9 cellular contexts compared by ENCODE assay signal in genomic region chr1:151832318-151832984, GRCh38. TPM values are rescaled to one million over a fixed set of nuclear protein-coding genes. Genes with fewer than 3 reads are reported as not detected.
A peak's percentile ranks its signal among the peaks of the same experiment; 100 is the strongest.
DNase-seq lines count a peak whose midpoint lies in the region; ATAC-seq and TF ChIP-seq lines count a peak whose summit lies in the region.
"Had no signal": no experiment of that assay in that cellular context is flagged by ENCODE, and none has a peak within 500 bp of the region (broad histone marks: within the 10 kb centered on the region; RNA-seq: fewer than 3 reads in every experiment).

No MANE protein-coding gene starts in this region.

- WGBS in esophagus squamous epithelium, 2 donors: 28 to 34% methylated on average over 6 to 7 of the region's 10 CpGs

- peaks cover 0 to 8% (median 0%) of the 10 kb centered on the region in 4 donors for H3K27me3 ChIP-seq in esophagus squamous epithelium

- intact Hi-C loops in esophagus squamous epithelium (cut with DNase I): no loop called here

- H3K4me1 ChIP-seq in esophagus squamous epithelium: peaks cover 14 to 69% (median 16%) of the 10 kb centered on the region in 3 donors

- TF ChIP-seq POLR2A in esophagus squamous epithelium (IDR thresholded peaks at IDR 0.05): no peak

- no peaks in the 10 kb centered on the region for H3K9me3 ChIP-seq in esophagus squamous epithelium

- DNase-seq in DMS53 treated with DMSO at 0.1 percent for 48 hours (lab: John Stamatoyannopoulos, UW; ENCODE audit: unreplicated experiment): peak; percentile 73
- peak; percentile 97 for DNase-seq in NCI-H2196 treated with DMSO at 0.1 percent for 48 hours (lab: John Stamatoyannopoulos, UW; ENCODE audit: unreplicated experiment)
- no peak for DNase-seq in esophagus squamous epithelium (lab: John Stamatoyannopoulos, UW)
- DNase-seq in pons (ENCODE audit: low spot score): peak; percentile 46
- DNase-seq in NCI-H526 (lab: John Stamatoyannopoulos, UW): no peak
- DNase-seq in activated CD4-positive, CD25-positive, alpha-beta regulatory T cell (lab: John Stamatoyannopoulos, UW): no peak

- H3K36me3 ChIP-seq in esophagus squamous epithelium: no peaks in the 10 kb centered on the region

- peak overlapping the region in 3 of 4 donors; percentile 25 to 78 (median 65) for H3K27ac ChIP-seq in esophagus squamous epithelium

- ATAC-seq in GM21360 (IDR thresholded peaks at IDR 0.05; ENCODE audit: unreplicated experiment) (no peak), HG03139 (IDR thresholded peaks at IDR 0.05; ENCODE audit: unreplicated experiment) (no peak)

- no peak for TF ChIP-seq CTCF in esophagus squamous epithelium (IDR thresholded peaks at IDR 0.05)

- no peak overlapping the region for H3K4me3 ChIP-seq in esophagus squamous epithelium

RNA-seq across cellular contexts. Expression of gene RORC, which starts 0.8 kb away (rescaled TPM):
- total RNA-seq in esophagus squamous epithelium: 10 to 100 TPM in 1 of 4 donors, 1 to 10 TPM in 2, under 1 TPM in 1; 0.75 to 11.5 (median 5.3) TPM

RNA-seq across cellular contexts. Expression of gene C2CD4D, which starts 7.2 kb away (rescaled TPM):
- total RNA-seq in esophagus squamous epithelium: under 1 TPM in 2 of 4 donors, not detected in 2; 0.22 to 0.38 TPM

RNA-seq across cellular contexts. Expression of gene THEM5, which starts 21.1 kb away (rescaled TPM):
- total RNA-seq in esophagus squamous epithelium: 1 to 10 TPM in 1 of 4 donors, under 1 TPM in 1, not detected in 2; 0.76 to 1.7 TPM
- total RNA-seq: H1 had no signal

RNA-seq across cellular contexts. Expression of gene LINGO4, which starts 27.2 kb away (rescaled TPM):
- total RNA-seq in esophagus squamous epithelium: under 1 TPM in 1 of 4 donors, not detected in 3; 0.19 TPM
- total RNA-seq: H1 had no signal

RNA-seq across cellular contexts. Expression of gene TDRKH, which starts 42.2 kb away (rescaled TPM):
- 1 to 10 TPM; 1.1 to 5.3 (median 2.3) TPM for total RNA-seq in esophagus squamous epithelium

Comparison
In these comparisons a context has a peak if more than half of its experiments do, and no peak if none do; other contexts are left out.
1. DNase-seq: peak in DMS53 treated with DMSO at 0.1 percent for 48 hours (single experiment), NCI-H2196 treated with DMSO at 0.1 percent for 48 hours (single experiment) and pons (single experiment); none in esophagus squamous epithelium (single experiment), NCI-H526 (0 of 2) and activated CD4-positive, CD25-positive, alpha-beta regulatory T cell (0 of 4).